In the genomic region with DNA sequence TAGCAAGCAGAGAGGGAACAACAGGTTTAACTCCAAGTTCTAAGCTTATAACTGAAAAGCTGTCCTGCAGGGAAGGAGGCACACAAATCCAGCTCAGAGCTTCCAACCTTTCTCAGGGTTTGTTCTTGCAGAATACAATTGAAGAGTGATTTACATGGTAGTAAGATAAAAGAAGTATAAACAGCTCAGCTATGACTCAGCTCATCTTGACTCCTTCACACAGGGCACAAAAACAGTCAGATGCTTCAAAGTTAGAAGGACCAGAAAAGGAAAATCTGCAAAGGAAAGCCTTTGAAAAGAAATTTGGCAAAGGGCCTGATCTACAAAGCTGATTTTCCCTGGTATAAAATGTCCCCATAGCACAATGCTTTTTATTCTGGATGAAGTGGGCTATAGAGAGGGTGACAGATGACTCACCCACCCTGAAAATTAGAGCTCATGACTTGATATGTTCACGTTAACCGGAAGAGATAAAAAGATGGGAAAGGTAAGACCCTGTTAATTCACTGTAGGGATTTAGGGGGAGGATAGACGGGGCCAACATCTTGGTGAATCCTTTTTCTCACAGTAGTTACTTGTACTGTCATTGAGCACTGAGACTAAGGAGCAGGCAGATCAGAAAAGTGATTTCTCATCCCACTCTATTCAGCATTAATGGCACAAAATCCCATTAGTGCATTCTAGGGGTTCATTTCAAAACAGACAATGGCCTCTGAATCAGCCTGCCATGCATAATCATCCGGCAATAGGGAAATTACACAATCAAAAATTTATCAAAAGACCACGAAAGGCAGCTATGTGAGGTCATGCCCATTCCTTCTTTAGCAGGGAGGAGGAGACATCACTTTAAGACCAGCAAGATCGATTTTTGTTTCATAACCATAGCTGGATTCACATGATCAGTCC, we compare ENCODE assay signal across 15 cellular contexts.
DNase-seq lines count a peak whose midpoint lies in the region; ATAC-seq, FAIRE-seq and TF ChIP-seq lines count a peak whose summit lies in the region.
"Had no signal": no experiment of that assay in that cellular context is flagged by ENCODE, and none has a peak within 500 bp of the region (broad histone marks: within the 10 kb centered on the region; RNA-seq: fewer than 3 reads in every experiment).

No MANE protein-coding gene starts in this region.

- 41 to 56% (median 43%) methylated on average over 6 of the region's 6 CpGs for WGBS in adrenal gland, 4 donors

- in situ Hi-C loops in HAP-1 (cut with MboI; ENCODE audit: low sequenced_read_pairs): no loop called here

- no peaks in the 10 kb centered on the region for H3K36me3 Mint-ChIP-seq in CD8-positive, alpha-beta T cell
- H3K36me3 Mint-ChIP-seq: activated naive CD4-positive, alpha-beta T cell treated with anti-CD3 and anti-CD28 coated beads, Interleukin-2, amount 10 ng/mL, durations not matched to agents 7 days and 5 days had no signal

- H3K36me3 ChIP-seq in HAP-1 (replicated peaks): no peaks in the 10 kb centered on the region
- no peaks in the 10 kb centered on the region for H3K36me3 ChIP-seq in adrenal gland (replicated peaks in 1 of 2)
- no peaks in the 10 kb centered on the region for H3K36me3 ChIP-seq in MG63
- H3K36me3 ChIP-seq in CD8-positive, alpha-beta T cell (ENCODE audit: insufficient read depth, low read length): no peaks in the 10 kb centered on the region

- POLR2A ChIA-PET in CD8-positive, alpha-beta T cell (lab: Charles Lee): no interaction called here

- CTCF ChIA-PET in CD8-positive, alpha-beta T cell (lab: Charles Lee): interaction anchor here (0.9 kb wide), 1 partner anchor 17 kb away, joined by 4 read pairs; no protein-coding TSS in a partner anchor

- peak overlapping the region in 4 of 5 donors; percentile 53 to 85 (median 64) for H3K27ac ChIP-seq in adrenal gland
- H3K27ac ChIP-seq in CD8-positive, alpha-beta T cell (ENCODE audit: low read depth, low read length): no peak overlapping the region

- H3K4me3 Mint-ChIP-seq in CD8-positive, alpha-beta T cell: no peak overlapping the region
- H3K4me3 Mint-ChIP-seq: activated naive CD4-positive, alpha-beta T cell treated with anti-CD3 and anti-CD28 coated beads, Interleukin-2, amount 10 ng/mL, durations not matched to agents 7 days and 5 days; B cell; dendritic cell treated with granulocyte-macrophage colony-stimulating factor and Interleukin-4, amounts not matched to agents 40 ng/mL and 50 ng/mL, for 4 days had no signal

- H3K4me1 ChIP-seq in HAP-1 (peaks cover 17% of the 10 kb centered on the region), adrenal gland (replicated peaks in 1 of 2) (peaks cover 9 to 13% of the 10 kb centered on the region in 2 donors)
- no peaks in the 10 kb centered on the region for H3K4me1 ChIP-seq in CD8-positive, alpha-beta T cell (ENCODE audit: insufficient read depth, low read length)

- peaks cover 2% of the 10 kb centered on the region for H3K27me3 Mint-ChIP-seq in CD8-positive, alpha-beta T cell (ENCODE audit: low read depth)
- H3K27me3 Mint-ChIP-seq: dendritic cell treated with granulocyte-macrophage colony-stimulating factor and Interleukin-4, amounts not matched to agents 40 ng/mL and 50 ng/mL, for 4 days had no signal

- DNase-seq in A172 (ENCODE audit: low spot score): peak; percentile 67
- DNase-seq in HAP-1 (ENCODE audit: low spot score in 2 of 2): peak; percentile 41 to 84
- DNase-seq in adrenal gland: peak in 4 of 7 donors; percentile 23 to 28 (median 27)
- DNase-seq in fibroblast of villous mesenchyme (ENCODE audit: low read depth): peak; percentile 64
- no peak for DNase-seq in GM12891 (ENCODE audit: insufficient read length, low spot score)
- no peak for DNase-seq in MG63
- no peak for DNase-seq in CD8-positive, alpha-beta T cell
- DNase-seq: activated naive CD4-positive, alpha-beta T cell treated with anti-CD3 and anti-CD28 coated beads, Interleukin-2, amount 10 ng/mL, durations not matched to agents 7 days and 5 days; NCI-H2227 treated with DMSO at 0.1 percent for 48 hours had no signal

- ATAC-seq in HG02970 (IDR thresholded peaks at IDR 0.05; ENCODE audit: low FRiP score, unreplicated experiment): no peak
- ATAC-seq in CD8-positive, alpha-beta T cell: no peak
- ATAC-seq: Right ventricle myocardium inferior had no signal

- TF ChIP-seq CTCF in adrenal gland (IDR thresholded peaks at IDR 0.05) (no peak), fibroblast of villous mesenchyme (IDR thresholded peaks at IDR 0.05; ENCODE audit: insufficient read depth, low read depth, low read length) (no peak)
- TF ChIP-seq CTCF in CD8-positive, alpha-beta T cell (IDR thresholded peaks at IDR 0.05): no peak

- H3K4me1 Mint-ChIP-seq in CD8-positive, alpha-beta T cell (ENCODE audit: low read depth): no peaks in the 10 kb centered on the region
- H3K4me1 Mint-ChIP-seq: activated naive CD4-positive, alpha-beta T cell treated with anti-CD3 and anti-CD28 coated beads, Interleukin-2, amount 10 ng/mL, durations not matched to agents 7 days and 5 days; B cell had no signal

- no peak for FAIRE-seq in GM12891 (lab: Jason Lieb, UNC)
- FAIRE-seq: TTC549, urothelium cell line had no signal

- H3K9me3 Mint-ChIP-seq in CD8-positive, alpha-beta T cell: no peaks in the 10 kb centered on the region
- H3K9me3 Mint-ChIP-seq: activated naive CD4-positive, alpha-beta T cell treated with anti-CD3 and anti-CD28 coated beads, Interleukin-2, amount 10 ng/mL, durations not matched to agents 7 days and 5 days; dendritic cell treated with granulocyte-macrophage colony-stimulating factor and Interleukin-4, amounts not matched to agents 40 ng/mL and 50 ng/mL, for 4 days had no signal

- H3K27ac Mint-ChIP-seq in CD8-positive, alpha-beta T cell: no peak overlapping the region
- H3K27ac Mint-ChIP-seq: activated naive CD4-positive, alpha-beta T cell treated with anti-CD3 and anti-CD28 coated beads, Interleukin-2, amount 10 ng/mL, durations not matched to agents 7 days and 5 days; B cell; dendritic cell treated with granulocyte-macrophage colony-stimulating factor and Interleukin-4, amounts not matched to agents 40 ng/mL and 50 ng/mL, for 4 days had no signal

- no peak overlapping the region for H3K4me3 ChIP-seq in HAP-1
- no peak overlapping the region for H3K4me3 ChIP-seq in adrenal gland
- no peak overlapping the region for H3K4me3 ChIP-seq in fibroblast of villous mesenchyme (ENCODE audit: low read depth, low read length)
- no peak overlapping the region for H3K4me3 ChIP-seq in MG63
- no peak overlapping the region for H3K4me3 ChIP-seq in CD8-positive, alpha-beta T cell (ENCODE audit: low read depth, low read length)

- TF ChIP-seq POLR2A in adrenal gland (IDR thresholded peaks at IDR 0.05) (no peak), GM12891 (IDR thresholded peaks at IDR 0.05; ENCODE audit: low read depth, low read length) (no peak)

- intact Hi-C loops in adrenal gland (cut with DNase I): no loop called here
- intact Hi-C loops in CD8-positive, alpha-beta T cell (cut with DNase I, micrococcal nuclease): no loop called here

- H3K9me3 ChIP-seq in HAP-1 (no peaks in the 10 kb centered on the region), adrenal gland (replicated peaks in 1 of 3) (no peaks in the 10 kb centered on the region), MG63 (no peaks in the 10 kb centered on the region)
- H3K9me3 ChIP-seq in CD8-positive, alpha-beta T cell (ENCODE audit: low read length): no peaks in the 10 kb centered on the region

- H3K27me3 ChIP-seq in HAP-1 (ENCODE audit: low read depth): no peaks in the 10 kb centered on the region
- no peaks in the 10 kb centered on the region for H3K27me3 ChIP-seq in adrenal gland
- H3K27me3 ChIP-seq in MG63: no peaks in the 10 kb centered on the region
- H3K27me3 ChIP-seq in CD8-positive, alpha-beta T cell (ENCODE audit: insufficient read depth, low read length): no peaks in the 10 kb centered on the region

TF ChIP-seq in GM12891, 5 proteins besides CTCF, POLR2A, EP300 and RAD21:
- no peak for TF ChIP-seq POLR2AphosphoS5 (IDR thresholded peaks at IDR 0.05; ENCODE audit: low read depth, low read length)
- no peak for TF ChIP-seq PAX5 (IDR thresholded peaks at IDR 0.05; ENCODE audit: insufficient read depth, low read length, severe bottlenecking)
- TF ChIP-seq POU2F2 (IDR thresholded peaks at IDR 0.05; ENCODE audit: low read depth, low read length): no peak
- TF ChIP-seq SPI1 (IDR thresholded peaks at IDR 0.05; ENCODE audit: low read depth, low read length): no peak
- no peak for TF ChIP-seq TAF1 (IDR thresholded peaks at IDR 0.05; ENCODE audit: low read depth, low read length)
TF ChIP-seq in GM12891: peak in this region for 0.

Comparison
In these comparisons a context has a peak if more than half of its experiments do, and no peak if none do; other contexts are left out.
1. DNase-seq: peak in A172 (single experiment), HAP-1 (2 of 2), adrenal gland (4 of 7) and fibroblast of villous mesenchyme (single experiment); none in GM12891 (single experiment), MG63 (single experiment) and CD8-positive, alpha-beta T cell (0 of 7).